Comparison of ENCODE assay signal across 1 cellular context in genomic region chr11:130114726-130115125, GRCh38.
TF ChIP-seq lines count a peak whose summit lies in the region.

No MANE protein-coding gene starts in this region.

TF ChIP-seq in HepG2, 621 proteins besides CTCF, POLR2A, EP300 and RAD21 (continued from another document):
- no peak for TF ChIP-seq ZBTB4 (CRISPR knock-in tag; IDR thresholded peaks at IDR 0.05; ENCODE audit: borderline replicate concordance)
- no peak for TF ChIP-seq RORA (CRISPR knock-in tag; IDR thresholded peaks at IDR 0.05)
- TF ChIP-seq JUN (CRISPR knock-in tag; IDR thresholded peaks at IDR 0.05), result no peak
- TF ChIP-seq TAF1 (CRISPR knock-in tag; IDR thresholded peaks at IDR 0.05), result no peak
- TF ChIP-seq YEATS2 (CRISPR knock-in tag; IDR thresholded peaks at IDR 0.05; ENCODE audit: borderline replicate concordance), result no peak
- TF ChIP-seq HDAC2 (CRISPR knock-in tag; IDR thresholded peaks at IDR 0.05), result no peak
- no peak for TF ChIP-seq SNAI1 (CRISPR knock-in tag; IDR thresholded peaks at IDR 0.05; ENCODE audit: borderline replicate concordance)
- TF ChIP-seq CAMTA2 (CRISPR knock-in tag; IDR thresholded peaks at IDR 0.05; ENCODE audit: borderline replicate concordance), result no peak
- TF ChIP-seq ARNTL (CRISPR knock-in tag; IDR thresholded peaks at IDR 0.05), result no peak
- no peak for TF ChIP-seq ZBTB20 (CRISPR knock-in tag; IDR thresholded peaks at IDR 0.05; ENCODE audit: borderline replicate concordance, low read depth)
- TF ChIP-seq RNF2 (conservative IDR thresholded peaks at IDR 0.05; ENCODE audit: low read depth), result no peak
- no peak for TF ChIP-seq FOXK1 (CRISPR knock-in tag; IDR thresholded peaks at IDR 0.05; ENCODE audit: borderline replicate concordance, low read depth)
- no peak for TF ChIP-seq MAZ (IDR thresholded peaks at IDR 0.05; ENCODE audit: borderline replicate concordance, low read depth, low read length)
- TF ChIP-seq MAZ (CRISPR knock-in tag; IDR thresholded peaks at IDR 0.05; ENCODE audit: low read depth), result no peak
- TF ChIP-seq STAT5B (CRISPR knock-in tag; IDR thresholded peaks at IDR 0.05), result no peak
- TF ChIP-seq ISX (CRISPR knock-in tag; conservative IDR thresholded peaks at IDR 0.05), result no peak
